Comparison of ENCODE assay signal across 8 cellular contexts in genomic region chr5:73419414-73420390, GRCh38. TPM values are rescaled to one million over a fixed set of nuclear protein-coding genes. Genes with fewer than 3 reads are reported as not detected.
A peak's percentile ranks its signal among the peaks of the same experiment; 100 is the strongest.
DNase-seq lines count a peak whose midpoint lies in the region; ATAC-seq and TF ChIP-seq lines count a peak whose summit lies in the region.
"Had no signal": no experiment of that assay in that cellular context is flagged by ENCODE, and none has a peak within 500 bp of the region (broad histone marks: within the 10 kb centered on the region; RNA-seq: fewer than 3 reads in every experiment).

No MANE protein-coding gene starts in this region.

- peak overlapping the region; percentile 69 for H3K4me3 Mint-ChIP-seq in WTC11

- peaks cover 32% of the 10 kb centered on the region for H3K27me3 ChIP-seq in iPS DF 6.9 (ENCODE audit: control insufficient read depth, insufficient read depth, low read length)
- H3K27me3 ChIP-seq in gastrocnemius medialis = peaks cover 76 to 84% (median 82%) of the 10 kb centered on the region in 3 donors

- WGBS in iPS DF 6.9 (ENCODE audit: insufficient coverage, insufficient read length) = no CpG with 5 or more reads among the region's 81 CpGs

- peaks cover 91% of the 10 kb centered on the region for H3K27me3 Mint-ChIP-seq in WTC11 (ENCODE audit: low read depth)

- H3K9me3 ChIP-seq in iPS DF 6.9 (ENCODE audit: control insufficient read depth, insufficient read depth, low read length) (no peaks in the 10 kb centered on the region), gastrocnemius medialis (no peaks in the 10 kb centered on the region)

- H3K36me3 ChIP-seq in iPS DF 6.9 (ENCODE audit: control insufficient read depth, insufficient read depth, low read length) (no peaks in the 10 kb centered on the region), gastrocnemius medialis (no peaks in the 10 kb centered on the region)

- H3K4me1 ChIP-seq in iPS DF 6.9 (ENCODE audit: control insufficient read depth, insufficient read depth, low read length) (no peaks in the 10 kb centered on the region), gastrocnemius medialis (peaks cover 14 to 17% of the 10 kb centered on the region in 2 donors)

- POLR2A ChIA-PET in WTC11 (lab: Charles Lee) = interaction anchor here (0.7 to 1.2 kb wide), 3 partner anchors 16 to 31 kb away, joined by 3 to 4 read pairs (median 3); partner anchors contain the start of gene FOXD1

- H3K4me1 Mint-ChIP-seq in WTC11 = peaks cover 19% of the 10 kb centered on the region

- in situ Hi-C loops in gastrocnemius medialis (cut with MboI; ENCODE audit: low sequenced_read_pairs in 4 of 4) = no loop called here

- no peak for TF ChIP-seq CTCF in WTC11 (IDR thresholded peaks at IDR 0.05)
- no peak for TF ChIP-seq CTCF in gastrocnemius medialis (IDR thresholded peaks at IDR 0.05 in 4 of 5, conservative IDR thresholded peaks at IDR 0.05 in 1 of 5)

- no peak for TF ChIP-seq POLR2A in gastrocnemius medialis (IDR thresholded peaks at IDR 0.05)

- no peak overlapping the region for H3K27ac Mint-ChIP-seq in WTC11

- intact Hi-C loops in gastrocnemius medialis (cut with DNase I; ENCODE audit: low total_unique reads) = no loop called here
- intact Hi-C loops in head of caudate nucleus (cut with DNase I) = no loop called here

- H3K9me3 Mint-ChIP-seq in WTC11 = peaks cover 8% of the 10 kb centered on the region

- peak overlapping the region; percentile 48; the same call in 1 of the 2 replicates for H3K4me3 ChIP-seq in iPS DF 6.9 (ENCODE audit: low read length)
- peak overlapping the region; percentile 15 to 44 (median 30) for H3K4me3 ChIP-seq in gastrocnemius medialis

- DNase-seq in GM03348 (ENCODE audit: low spot score) = peak; percentile 79
- peak; percentile 52 for DNase-seq in WTC11 (ENCODE audit: low spot score)
- no peak for DNase-seq in iPS DF 6.9 (ENCODE audit: low read depth, low spot score)
- peak in 1 of 2 donors; percentile 22 for DNase-seq in gastrocnemius medialis
- DNase-seq in superior temporal gyrus (ENCODE audit: extremely low spot score) = no peak
- no peak for DNase-seq in head of caudate nucleus
- DNase-seq: NCI-H1694 treated with DMSO at 0.1 percent for 48 hours had no signal

- no peak overlapping the region for H3K27ac ChIP-seq in iPS DF 6.9 (ENCODE audit: low read length)
- H3K27ac ChIP-seq in gastrocnemius medialis = no peak overlapping the region

- CTCF ChIA-PET in WTC11 (lab: Charles Lee) = interaction anchor here (0.7 to 4.6 kb wide), 18 partner anchors 12 to 204 kb away, joined by 3 to 28 read pairs (median 4); partner anchors contain the start of gene FOXD1

- 0 out of 2 replicates have a peak, but pooled peaks cover 3% of the 10 kb centered on the region for H3K36me3 Mint-ChIP-seq in WTC11

- ATAC-seq in WTC11 (peak; percentile 68), gastrocnemius medialis (peak; percentile 54 to 66), GM21360 (IDR thresholded peaks at IDR 0.05; ENCODE audit: unreplicated experiment) (no peak)

TF ChIP-seq in WTC11, 78 proteins besides CTCF, POLR2A, EP300 and RAD21:
- TF ChIP-seq, protein P1, sequence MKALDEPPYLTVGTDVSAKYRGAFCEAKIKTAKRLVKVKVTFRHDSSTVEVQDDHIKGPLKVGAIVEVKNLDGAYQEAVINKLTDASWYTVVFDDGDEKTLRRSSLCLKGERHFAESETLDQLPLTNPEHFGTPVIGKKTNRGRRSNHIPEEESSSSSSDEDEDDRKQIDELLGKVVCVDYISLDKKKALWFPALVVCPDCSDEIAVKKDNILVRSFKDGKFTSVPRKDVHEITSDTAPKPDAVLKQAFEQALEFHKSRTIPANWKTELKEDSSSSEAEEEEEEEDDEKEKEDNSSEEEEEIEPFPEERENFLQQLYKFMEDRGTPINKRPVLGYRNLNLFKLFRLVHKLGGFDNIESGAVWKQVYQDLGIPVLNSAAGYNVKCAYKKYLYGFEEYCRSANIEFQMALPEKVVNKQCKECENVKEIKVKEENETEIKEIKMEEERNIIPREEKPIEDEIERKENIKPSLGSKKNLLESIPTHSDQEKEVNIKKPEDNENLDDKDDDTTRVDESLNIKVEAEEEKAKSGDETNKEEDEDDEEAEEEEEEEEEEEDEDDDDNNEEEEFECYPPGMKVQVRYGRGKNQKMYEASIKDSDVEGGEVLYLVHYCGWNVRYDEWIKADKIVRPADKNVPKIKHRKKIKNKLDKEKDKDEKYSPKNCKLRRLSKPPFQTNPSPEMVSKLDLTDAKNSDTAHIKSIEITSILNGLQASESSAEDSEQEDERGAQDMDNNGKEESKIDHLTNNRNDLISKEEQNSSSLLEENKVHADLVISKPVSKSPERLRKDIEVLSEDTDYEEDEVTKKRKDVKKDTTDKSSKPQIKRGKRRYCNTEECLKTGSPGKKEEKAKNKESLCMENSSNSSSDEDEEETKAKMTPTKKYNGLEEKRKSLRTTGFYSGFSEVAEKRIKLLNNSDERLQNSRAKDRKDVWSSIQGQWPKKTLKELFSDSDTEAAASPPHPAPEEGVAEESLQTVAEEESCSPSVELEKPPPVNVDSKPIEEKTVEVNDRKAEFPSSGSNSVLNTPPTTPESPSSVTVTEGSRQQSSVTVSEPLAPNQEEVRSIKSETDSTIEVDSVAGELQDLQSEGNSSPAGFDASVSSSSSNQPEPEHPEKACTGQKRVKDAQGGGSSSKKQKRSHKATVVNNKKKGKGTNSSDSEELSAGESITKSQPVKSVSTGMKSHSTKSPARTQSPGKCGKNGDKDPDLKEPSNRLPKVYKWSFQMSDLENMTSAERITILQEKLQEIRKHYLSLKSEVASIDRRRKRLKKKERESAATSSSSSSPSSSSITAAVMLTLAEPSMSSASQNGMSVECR (CRISPR knock-in tag; IDR thresholded peaks at IDR 0.05; ENCODE audit: borderline replicate concordance) = 0 out of 2 replicates have a peak, but pooled peaks have one; percentile 38
- TF ChIP-seq, protein P2, sequence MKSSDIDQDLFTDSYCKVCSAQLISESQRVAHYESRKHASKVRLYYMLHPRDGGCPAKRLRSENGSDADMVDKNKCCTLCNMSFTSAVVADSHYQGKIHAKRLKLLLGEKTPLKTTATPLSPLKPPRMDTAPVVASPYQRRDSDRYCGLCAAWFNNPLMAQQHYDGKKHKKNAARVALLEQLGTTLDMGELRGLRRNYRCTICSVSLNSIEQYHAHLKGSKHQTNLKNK (CRISPR knock-in tag; IDR thresholded peaks at IDR 0.05) = no peak
- TF ChIP-seq CREM (CRISPR knock-in tag; IDR thresholded peaks at IDR 0.05) (0 out of 2 replicates have a peak, but pooled peaks have one; percentile 20), CBFB (CRISPR knock-in tag; IDR thresholded peaks at IDR 0.05; ENCODE audit: low read depth) (no peak)
- TF ChIP-seq, protein P3, sequence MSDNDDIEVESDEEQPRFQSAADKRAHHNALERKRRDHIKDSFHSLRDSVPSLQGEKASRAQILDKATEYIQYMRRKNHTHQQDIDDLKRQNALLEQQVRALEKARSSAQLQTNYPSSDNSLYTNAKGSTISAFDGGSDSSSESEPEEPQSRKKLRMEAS (CRISPR knock-in tag; IDR thresholded peaks at IDR 0.05) = peak; percentile 47; the same call in 1 of the 2 replicates
- TF ChIP-seq, protein P4, sequence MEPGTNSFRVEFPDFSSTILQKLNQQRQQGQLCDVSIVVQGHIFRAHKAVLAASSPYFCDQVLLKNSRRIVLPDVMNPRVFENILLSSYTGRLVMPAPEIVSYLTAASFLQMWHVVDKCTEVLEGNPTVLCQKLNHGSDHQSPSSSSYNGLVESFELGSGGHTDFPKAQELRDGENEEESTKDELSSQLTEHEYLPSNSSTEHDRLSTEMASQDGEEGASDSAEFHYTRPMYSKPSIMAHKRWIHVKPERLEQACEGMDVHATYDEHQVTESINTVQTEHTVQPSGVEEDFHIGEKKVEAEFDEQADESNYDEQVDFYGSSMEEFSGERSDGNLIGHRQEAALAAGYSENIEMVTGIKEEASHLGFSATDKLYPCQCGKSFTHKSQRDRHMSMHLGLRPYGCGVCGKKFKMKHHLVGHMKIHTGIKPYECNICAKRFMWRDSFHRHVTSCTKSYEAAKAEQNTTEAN (CRISPR knock-in tag; IDR thresholded peaks at IDR 0.05) = no peak

RNA-seq across cellular contexts. Expression of gene FOXD1, which starts 28.9 kb away (rescaled TPM):
- total RNA-seq in WTC11 (2021) (7.0 to 10.3 TPM (median 7.9 TPM) in 3 replicates), gastrocnemius medialis (under 1 TPM in 3 of 4 donors, not detected in 1; 0.33 to 0.49 (median 0.41) TPM)

Comparison
In these comparisons a context has a peak if more than half of its experiments do, and no peak if none do; other contexts are left out.
1. DNase-seq: peak in GM03348 (single experiment) and WTC11 (single experiment); none in iPS DF 6.9 (single experiment), superior temporal gyrus (single experiment) and head of caudate nucleus (0 of 42).